In genomic region chr14:96162265-96162664, GRCh38 we compare ENCODE assay signal across 16 cellular contexts. TPM values are rescaled to one million over a fixed set of nuclear protein-coding genes. Genes with fewer than 3 reads are reported as not detected.
DNase-seq lines count a peak whose midpoint lies in the region; ATAC-seq and TF ChIP-seq lines count a peak whose summit lies in the region.
"Had no signal": no experiment of that assay in that cellular context is flagged by ENCODE, and none has a peak within 500 bp of the region (broad histone marks: within the 10 kb centered on the region; RNA-seq: fewer than 3 reads in every experiment).

No MANE protein-coding gene starts in this region.

- no peaks in the 10 kb centered on the region for H3K36me3 ChIP-seq in stomach

- WGBS in stomach, 5 donors = 92 to 95% (median 94%) methylated on average over 6 of the region's 6 CpGs

- peaks cover 0 to 7% (median 0%) of the 10 kb centered on the region in 3 donors for H3K27me3 ChIP-seq in stomach

- no peak for TF ChIP-seq POLR2A in stomach (IDR thresholded peaks at IDR 0.05)

- no peak overlapping the region for H3K27ac ChIP-seq in coronary artery
- H3K27ac ChIP-seq in stomach = no peak overlapping the region

- intact Hi-C loops in cardiac septum (cut with DNase I) (no loop called here), left cardiac atrium (cut with DNase I) (no loop called here), stomach (cut with DNase I; ENCODE audit: low total_unique reads) (no loop called here)

- no peak for TF ChIP-seq CTCF in coronary artery (IDR thresholded peaks at IDR 0.05)
- TF ChIP-seq CTCF in stomach (IDR thresholded peaks at IDR 0.05) = no peak

- H3K4me3 ChIP-seq in coronary artery (no peak overlapping the region), stomach (no peak overlapping the region)

- DNase-seq in cardiac septum (ENCODE audit: low spot score) (peak; percentile 51), left cardiac atrium (no peak), M059J (ENCODE audit: low read depth) (peak; percentile 66), coronary artery (ENCODE audit: low spot score) (peak; percentile 52), stomach (peak; percentile 5), COLO829 (ENCODE audit: low spot score) (no peak)
- DNase-seq: GF-D8, Kasumi-1, NCI-H187 treated with DMSO at 0.1 percent for 48 hours, NCI-H446, NCI-H774, Right ventricle myocardium superior had no signal

- TF ChIP-seq EP300 in stomach (IDR thresholded peaks at IDR 0.05) = no peak

- ATAC-seq in left cardiac atrium (no peak), HG03469 (IDR thresholded peaks at IDR 0.05; ENCODE audit: unreplicated experiment) (no peak), HG02840 (IDR thresholded peaks at IDR 0.05; ENCODE audit: low FRiP score, unreplicated experiment) (no peak)
- ATAC-seq: Panc1 had no signal

- H3K4me1 ChIP-seq in stomach = peaks cover 0 to 15% (median 2%) of the 10 kb centered on the region in 4 donors

- H3K9me3 ChIP-seq in stomach = no peaks in the 10 kb centered on the region

RNA-seq across cellular contexts. Expression of gene BDKRB2, which starts 42.4 kb away (rescaled TPM):
- total RNA-seq in cardiac septum (0.57 TPM), left cardiac atrium (1 to 10 TPM; 2.0 to 5.4 TPM), stomach (10 to 100 TPM in 1 of 5 donors, 1 to 10 TPM in 3, not detected in 1; 5.3 to 14.2 (median 6.2) TPM)
- 2.6 and 3.8 TPM in 2 replicates for total RNA-seq in M059J (2014; rRNA removed; shearing (Covaris generic))
- polyA plus RNA-seq in stomach = 1 to 10 TPM; 3.5 to 6.1 (median 4.5) TPM
- polyA plus RNA-seq: CD14-positive monocyte had no signal

Comparison
In these comparisons a context has a peak if more than half of its experiments do, and no peak if none do; other contexts are left out.
1. DNase-seq: peak in cardiac septum (single experiment), M059J (single experiment), coronary artery (single experiment) and stomach (single experiment); none in left cardiac atrium (single experiment) and COLO829 (single experiment).